In the genomic region with DNA sequence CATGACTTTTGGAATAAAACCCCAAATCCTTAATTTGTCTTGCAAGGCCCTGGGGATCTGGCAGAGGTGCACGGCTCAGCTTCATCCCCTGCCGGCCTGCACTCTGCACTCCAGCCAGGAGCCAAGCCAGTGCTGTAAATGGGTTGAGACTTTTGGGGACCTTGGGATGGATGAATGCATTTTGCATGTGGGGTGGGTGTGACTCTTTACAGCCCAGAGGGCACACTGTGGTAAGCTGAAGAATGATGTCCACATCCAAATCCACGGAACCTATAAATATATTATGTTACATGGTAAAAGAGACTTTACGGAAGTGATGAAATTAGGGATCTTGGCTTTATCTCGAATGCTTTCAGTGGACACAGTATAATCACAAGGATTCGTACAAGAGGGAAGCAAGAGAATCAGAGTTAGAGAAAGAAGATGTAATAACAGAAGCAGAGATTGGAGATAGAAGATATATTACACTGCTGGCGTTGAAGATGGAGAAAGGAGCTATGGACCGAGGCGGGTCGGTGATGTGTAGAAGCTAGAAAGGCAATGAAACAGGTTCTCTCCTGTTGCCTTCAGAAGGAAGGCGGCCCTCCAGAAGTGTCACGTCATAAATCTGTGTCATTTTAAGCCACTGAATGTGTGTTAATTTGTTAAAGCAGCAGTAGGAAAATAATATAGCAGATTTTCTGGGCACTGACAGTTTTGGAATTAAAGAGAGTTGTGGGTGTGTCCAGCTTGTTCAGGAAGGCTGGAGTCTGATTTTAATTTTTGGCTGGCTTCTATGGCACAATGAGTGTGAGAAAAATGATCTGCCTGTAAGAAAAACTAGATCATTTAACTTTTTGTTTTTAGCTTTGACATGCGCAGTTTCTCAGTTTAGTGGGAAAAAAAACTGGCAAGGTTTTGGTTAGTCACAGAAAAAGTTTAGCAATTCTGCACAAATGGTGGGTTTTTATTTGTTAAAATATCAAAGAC, we compare ENCODE assay signal across 16 cellular contexts.
DNase-seq lines count a peak whose midpoint lies in the region; ATAC-seq and TF ChIP-seq lines count a peak whose summit lies in the region.
"Had no signal": no experiment of that assay in that cellular context is flagged by ENCODE, and none has a peak within 500 bp of the region (broad histone marks: within the 10 kb centered on the region; RNA-seq: fewer than 3 reads in every experiment).

No MANE protein-coding gene starts in this region.

- TF ChIP-seq CTCF in dorsolateral prefrontal cortex (IDR thresholded peaks at IDR 0.05 in 54 of 56, conservative IDR thresholded peaks at IDR 0.05 in 2 of 56; ENCODE audit: low read depth in 1 of 56, partially characterized antibody in 56 of 56) = no peak
- no peak for TF ChIP-seq CTCF in uterus (IDR thresholded peaks at IDR 0.05)
- no peak for TF ChIP-seq CTCF in mesothelial cell of epicardium (IDR thresholded peaks at IDR 0.05; ENCODE audit: unreplicated experiment)

- H3K36me3 Mint-ChIP-seq in mesothelial cell of epicardium = peaks cover 6% of the 10 kb centered on the region

- peaks cover 11% of the 10 kb centered on the region for H3K9me3 Mint-ChIP-seq in mesothelial cell of epicardium

- no peaks in the 10 kb centered on the region for H3K9me3 ChIP-seq in uterus
- H3K9me3 ChIP-seq: pancreas had no signal

- intact Hi-C loops in dorsolateral prefrontal cortex (cut with DNase I) (loop anchor here in 1 of 2 donors (10.0 kb wide), 1 partner anchor 88 kb away; no protein-coding TSS in a partner anchor), left cardiac atrium (cut with DNase I) (no loop called here), posterior vena cava (cut with DNase I) (no loop called here), uterus (cut with DNase I; ENCODE audit: low total_unique reads) (no loop called here)

- H3K36me3 ChIP-seq in uterus = no peaks in the 10 kb centered on the region
- H3K36me3 ChIP-seq: pancreas had no signal

- H3K4me3 ChIP-seq in dorsolateral prefrontal cortex (no peak overlapping the region), uterus (no peak overlapping the region)
- H3K4me3 ChIP-seq: pancreas had no signal

- peak in 1 of 10 donors; percentile 24 for DNase-seq in dorsolateral prefrontal cortex
- DNase-seq in left cardiac atrium = no peak
- DNase-seq in posterior vena cava (ENCODE audit: low spot score) = peak; percentile 70
- peak in 1 of 2 donors; percentile 21 for DNase-seq in uterus
- DNase-seq in mesothelial cell of epicardium (ENCODE audit: low spot score in 2 of 2, unreplicated experiment in 2 of 2) = no peak
- DNase-seq in 8988T = no peak
- DNase-seq: activated CD8-positive, alpha-beta memory T cell treated with anti-CD3 and anti-CD28 coated beads, Interleukin-2, amount 50 U/mL, for 48 hours; activated effector memory CD4-positive, alpha-beta T cell treated with anti-CD3 and anti-CD28 coated beads, Interleukin-2, amount 50 U/mL, for 16 hours; cerebellar nuclear complex; effector memory CD8-positive, alpha-beta T cell; NCI-H1694 treated with DMSO at 0.1 percent for 48 hours; NCI-H2227 treated with DMSO at 0.1 percent for 48 hours; pancreas; SIG-M5 had no signal

- H3K4me1 ChIP-seq in uterus = no peaks in the 10 kb centered on the region
- H3K4me1 ChIP-seq: pancreas had no signal

- no peaks in the 10 kb centered on the region for H3K27me3 Mint-ChIP-seq in mesothelial cell of epicardium (ENCODE audit: low read depth)
- H3K27me3 Mint-ChIP-seq: effector memory CD8-positive, alpha-beta T cell had no signal

- ATAC-seq in left cardiac atrium (peak; percentile 27 to 51), HG03571 (IDR thresholded peaks at IDR 0.05; ENCODE audit: unreplicated experiment) (no peak)
- ATAC-seq: effector memory CD8-positive, alpha-beta T cell; pancreas had no signal

- H3K27me3 ChIP-seq in dorsolateral prefrontal cortex (no peaks in the 10 kb centered on the region), uterus (no peaks in the 10 kb centered on the region)
- H3K27me3 ChIP-seq: pancreas had no signal

- no peak overlapping the region for H3K4me3 Mint-ChIP-seq in mesothelial cell of epicardium
- H3K4me3 Mint-ChIP-seq: B cell; effector memory CD8-positive, alpha-beta T cell had no signal

- no peak for TF ChIP-seq POLR2A in uterus (IDR thresholded peaks at IDR 0.05)

- H3K27ac Mint-ChIP-seq in mesothelial cell of epicardium = no peak overlapping the region
- H3K27ac Mint-ChIP-seq: B cell; effector memory CD8-positive, alpha-beta T cell had no signal

- H3K27ac ChIP-seq in dorsolateral prefrontal cortex = peak overlapping the region in 49 of 59 donors; percentile 1 to 72 (median 48)
- peak overlapping the region; percentile 50 to 63 for H3K27ac ChIP-seq in uterus
- H3K27ac ChIP-seq: pancreas had no signal

- peaks cover 7% of the 10 kb centered on the region for H3K4me1 Mint-ChIP-seq in mesothelial cell of epicardium
- H3K4me1 Mint-ChIP-seq: B cell had no signal
